9 cellular contexts compared by ENCODE assay signal in the genomic region with DNA sequence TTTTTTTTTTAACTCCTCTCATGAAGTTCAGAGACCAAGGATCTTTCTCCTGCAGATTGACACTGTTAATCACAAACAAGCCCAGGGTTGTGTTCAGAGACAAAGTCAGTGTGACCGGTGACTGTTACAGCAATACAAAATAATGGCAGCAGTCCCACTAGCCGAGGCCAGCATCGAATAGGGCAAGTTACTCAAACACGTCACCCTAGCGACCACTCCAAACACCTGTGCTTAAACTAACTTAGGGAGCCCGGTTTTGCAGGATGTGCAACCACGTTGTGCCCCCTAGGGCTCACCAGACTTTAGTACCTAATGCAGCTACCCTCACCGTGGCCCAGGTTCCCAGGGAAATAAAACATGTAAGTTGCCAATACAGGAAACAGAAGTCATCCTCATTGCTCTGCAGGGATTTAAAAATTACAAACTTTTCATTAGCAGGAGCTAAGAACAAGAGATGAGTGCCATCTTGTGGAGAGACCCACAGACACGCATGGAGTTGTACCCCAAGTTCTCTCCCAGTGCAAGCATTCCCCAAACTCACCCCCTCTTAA. TPM values are rescaled to one million over a fixed set of nuclear protein-coding genes. Genes with fewer than 3 reads are reported as not detected.
DNase-seq lines count a peak whose midpoint lies in the region; ATAC-seq, FAIRE-seq and TF ChIP-seq lines count a peak whose summit lies in the region.
"Had no signal": no experiment of that assay in that cellular context is flagged by ENCODE, and none has a peak within 500 bp of the region (broad histone marks: within the 10 kb centered on the region; RNA-seq: fewer than 3 reads in every experiment).

No MANE protein-coding gene starts in this region.

- H3K27ac ChIP-seq in K562 (ENCODE audit: extremely low read depth, low read depth, low read length) (no peak overlapping the region), kidney (ENCODE audit: low read depth in 2 of 2, low read length in 2 of 2) (no peak overlapping the region), transverse colon (no peak overlapping the region)
- H3K27ac ChIP-seq: BLaER1 had no signal

- no TSS peak for BruUV-seq in K562 (replicated peaks; lab: Mats Ljungman, UMichigan)

- TF ChIP-seq POLR2A in K562 (conservative IDR thresholded peaks at IDR 0.05) = no peak
- TF ChIP-seq POLR2A in transverse colon (IDR thresholded peaks at IDR 0.05) = no peak

- peak in 1 of 2 experiments; percentile 28; a peak in 2 of 4 replicates for TF ChIP-seq RAD21 in K562 (CRISPR knock-in tag; conservative IDR thresholded peaks at IDR 0.05 in 1 of 2, IDR thresholded peaks at IDR 0.05 in 1 of 2)

- no peak overlapping the region for H3K27ac Mint-ChIP-seq in activated CD4-positive, alpha-beta T cell treated with anti-CD3 and anti-CD28 coated beads, Interleukin-2, amount 10 ng/mL, durations not matched to agents 7 days and 5 days
- no peak overlapping the region for H3K27ac Mint-ChIP-seq in activated CD4-positive, alpha-beta T cell treated with anti-CD3 and anti-CD28 coated beads, Interleukin-2, amount 10 ng/mL, durations not matched to agents 24 days and 14 days

- no peak overlapping the region for H3K9ac ChIP-seq in K562 (ENCODE audit: insufficient read depth in 1 of 2, low read depth in 2 of 2, low read length in 2 of 2)
- H3K9ac ChIP-seq in kidney (ENCODE audit: low read length in 2 of 2) = no peak overlapping the region
- H3K9ac ChIP-seq: BLaER1 had no signal

- no peaks in the 10 kb centered on the region for H3K4me1 Mint-ChIP-seq in activated CD4-positive, alpha-beta T cell treated with anti-CD3 and anti-CD28 coated beads, Interleukin-2, amount 10 ng/mL, durations not matched to agents 7 days and 5 days
- no peaks in the 10 kb centered on the region for H3K4me1 Mint-ChIP-seq in activated CD4-positive, alpha-beta T cell treated with anti-CD3 and anti-CD28 coated beads, Interleukin-2, amount 10 ng/mL, durations not matched to agents 24 days and 14 days

- no peak overlapping the region for H3K4me3 Mint-ChIP-seq in activated CD4-positive, alpha-beta T cell treated with anti-CD3 and anti-CD28 coated beads, Interleukin-2, amount 10 ng/mL, durations not matched to agents 7 days and 5 days
- H3K4me3 Mint-ChIP-seq in activated CD4-positive, alpha-beta T cell treated with anti-CD3 and anti-CD28 coated beads, Interleukin-2, amount 10 ng/mL, durations not matched to agents 24 days and 14 days = no peak overlapping the region

- peak; percentile 10 for DNase-seq in activated CD4-positive, alpha-beta T cell treated with anti-CD3 and anti-CD28 coated beads, Interleukin-2, amount 10 ng/mL, durations not matched to agents 7 days and 5 days
- DNase-seq in activated CD4-positive, alpha-beta T cell treated with anti-CD3 and anti-CD28 coated beads, Interleukin-2, amount 10 ng/mL, durations not matched to agents 24 days and 14 days = no peak
- DNase-seq in K562 (ENCODE audit: extremely low read depth in 1 of 4, low spot score in 3 of 4) (no peak), kidney (no peak), transverse colon (no peak), NCI-H2107 (lab: John Stamatoyannopoulos, UW) (no peak)

- no peaks in the 10 kb centered on the region for H3K36me3 Mint-ChIP-seq in activated CD4-positive, alpha-beta T cell treated with anti-CD3 and anti-CD28 coated beads, Interleukin-2, amount 10 ng/mL, durations not matched to agents 7 days and 5 days (ENCODE audit: low read depth)
- no peaks in the 10 kb centered on the region for H3K36me3 Mint-ChIP-seq in activated CD4-positive, alpha-beta T cell treated with anti-CD3 and anti-CD28 coated beads, Interleukin-2, amount 10 ng/mL, durations not matched to agents 24 days and 14 days (ENCODE audit: low read depth)

- intact Hi-C loops in activated CD4-positive, alpha-beta T cell treated with anti-CD3 and anti-CD28 coated beads, Interleukin-2, amount 10 ng/mL, durations not matched to agents 24 days and 14 days (cut with micrococcal nuclease) = loop anchor here (2.0 kb wide), 1 partner anchor 144 kb away; no protein-coding TSS in a partner anchor
- intact Hi-C loops in K562 (cut with micrococcal nuclease) (loop anchor here (5.0 to 10.0 kb wide), 2 partner anchors 88 to 140 kb away; no protein-coding TSS in a partner anchor), kidney (cut with DNase I) (no loop called here), transverse colon (cut with DNase I; ENCODE audit: low total_unique reads) (no loop called here)

- FAIRE-seq in K562 (lab: Jason Lieb, UNC) (no peak), kidney (lab: Jason Lieb, UNC) (no peak)

- TF ChIP-seq EP300 in K562 (IDR thresholded peaks at IDR 0.05; ENCODE audit: low read length) = no peak
- no peak for TF ChIP-seq EP300 in transverse colon (IDR thresholded peaks at IDR 0.05; ENCODE audit: low read depth)

- no peaks in the 10 kb centered on the region for H3K9me3 Mint-ChIP-seq in activated CD4-positive, alpha-beta T cell treated with anti-CD3 and anti-CD28 coated beads, Interleukin-2, amount 10 ng/mL, durations not matched to agents 7 days and 5 days
- H3K9me3 Mint-ChIP-seq in activated CD4-positive, alpha-beta T cell treated with anti-CD3 and anti-CD28 coated beads, Interleukin-2, amount 10 ng/mL, durations not matched to agents 24 days and 14 days = no peaks in the 10 kb centered on the region

- H3K9me3 ChIP-seq in K562 (replicated peaks; ENCODE audit: control insufficient read depth, insufficient read depth, low read depth, low read length) = no peaks in the 10 kb centered on the region
- H3K9me3 ChIP-seq in kidney (ENCODE audit: control insufficient read depth in 1 of 2, low read length in 2 of 2) = no peaks in the 10 kb centered on the region
- no peaks in the 10 kb centered on the region for H3K9me3 ChIP-seq in transverse colon
- H3K9me3 ChIP-seq: BLaER1 had no signal

- H3K79me2 ChIP-seq in K562 (ENCODE audit: control insufficient read depth, insufficient read depth, low read length) = no peaks in the 10 kb centered on the region

- no peak overlapping the region for H3K4me2 ChIP-seq in K562 (ENCODE audit: insufficient read depth, low read length)
- H3K4me2 ChIP-seq: BLaER1 had no signal

- POLR2A ChIA-PET in activated CD4-positive, alpha-beta T cell treated with anti-CD3 and anti-CD28 coated beads, Interleukin-2, amount 10 ng/mL, durations not matched to agents 7 days and 5 days (lab: Charles Lee) = no interaction called here
- POLR2A ChIA-PET in K562 (lab: Yijun Ruan, JAX) = no interaction called here

- H3K4me3 ChIP-seq in K562 = no peak overlapping the region
- no peak overlapping the region for H3K4me3 ChIP-seq in kidney (ENCODE audit: low read length in 2 of 2)
- H3K4me3 ChIP-seq in transverse colon = no peak overlapping the region
- H3K4me3 ChIP-seq: BLaER1 had no signal

- H3K36me3 ChIP-seq in K562 (ENCODE audit: control insufficient read depth, insufficient read depth, low read length) = no peaks in the 10 kb centered on the region
- no peaks in the 10 kb centered on the region for H3K36me3 ChIP-seq in kidney (ENCODE audit: control insufficient read depth in 1 of 2, insufficient read depth in 2 of 2, low read length in 2 of 2)
- H3K36me3 ChIP-seq in transverse colon = no peaks in the 10 kb centered on the region
- H3K36me3 ChIP-seq: BLaER1 had no signal

- peaks cover 4% of the 10 kb centered on the region for H3K9me1 ChIP-seq in K562 (ENCODE audit: control insufficient read depth, insufficient read depth, low read length)

- H2AFZ ChIP-seq in K562 (ENCODE audit: low read depth, low read length) = no peak overlapping the region

- CTCF ChIA-PET in activated CD4-positive, alpha-beta T cell treated with anti-CD3 and anti-CD28 coated beads, Interleukin-2, amount 10 ng/mL, durations not matched to agents 7 days and 5 days (lab: Charles Lee) = interaction anchor here (1.1 to 1.5 kb wide), 4 partner anchors 13 to 139 kb away, joined by 3 to 4 read pairs (median 3); partner anchors contain the start of gene FAM50B
- CTCF ChIA-PET in K562 (lab: Yijun Ruan, JAX; ENCODE audit: low intra/inter-chr PET ratio) = no interaction called here

- 17% methylated on average over 9 of the region's 9 CpGs for WGBS in K562 (ENCODE audit: insufficient coverage, low coverage, missing lambda C conversion rate)
- WGBS in transverse colon (ENCODE audit: low coverage in 1 of 2), 2 donors = 61 to 86% methylated on average over 1 to 9 of the region's 9 CpGs

- in situ Hi-C loops in K562 (cut with MboI) (no loop called here), transverse colon (cut with MboI; ENCODE audit: low pct_ligation_motif_present in 1 of 4, low pct_unique_long_range_greater_than_20kb in 1 of 4, low sequenced_read_pairs in 3 of 4) (no loop called here)

- H4K20me1 ChIP-seq in K562 (replicated peaks; ENCODE audit: control insufficient read depth, insufficient read depth, low read length) = no peaks in the 10 kb centered on the region
- H4K20me1 ChIP-seq: BLaER1 had no signal

- H3K27me3 ChIP-seq in K562 (ENCODE audit: control insufficient read depth in 2 of 2, insufficient read depth in 2 of 2, low read length in 2 of 2) (peaks cover 17 to 46% of the 10 kb centered on the region in 2 experiments), transverse colon (no peaks in the 10 kb centered on the region)
- H3K27me3 ChIP-seq: BLaER1 had no signal

- peaks cover 2% of the 10 kb centered on the region for H3K27me3 Mint-ChIP-seq in activated CD4-positive, alpha-beta T cell treated with anti-CD3 and anti-CD28 coated beads, Interleukin-2, amount 10 ng/mL, durations not matched to agents 7 days and 5 days
- peaks cover 13% of the 10 kb centered on the region for H3K27me3 Mint-ChIP-seq in activated CD4-positive, alpha-beta T cell treated with anti-CD3 and anti-CD28 coated beads, Interleukin-2, amount 10 ng/mL, durations not matched to agents 24 days and 14 days

- H3K4me1 ChIP-seq in K562 (replicated peaks in 1 of 2; ENCODE audit: control insufficient read depth in 2 of 2, insufficient read depth in 2 of 2, low read length in 2 of 2) (no peaks in the 10 kb centered on the region), kidney (ENCODE audit: control insufficient read depth in 1 of 2, insufficient read depth in 1 of 2, low read depth in 1 of 2, low read length in 2 of 2) (no peaks in the 10 kb centered on the region), transverse colon (peaks cover 0 to 26% (median 14%) of the 10 kb centered on the region in 4 donors)

- ATAC-seq in K562 (no peak), GM18870 (IDR thresholded peaks at IDR 0.05; ENCODE audit: unreplicated experiment) (no peak), GM21576 (IDR thresholded peaks at IDR 0.05; ENCODE audit: unreplicated experiment) (no peak)

- TF ChIP-seq CTCF in K562 (IDR thresholded peaks at IDR 0.05 in 2 of 3, conservative IDR thresholded peaks at IDR 0.05 in 1 of 3; ENCODE audit: insufficient read depth in 2 of 3, low read depth in 1 of 3, low read length in 3 of 3) (peak; percentile 10 to 36 (median 23); a peak in 1 of 6 replicates), kidney (IDR thresholded peaks at IDR 0.05; ENCODE audit: borderline replicate concordance, extremely low read depth, insufficient read depth) (peak; percentile 59), transverse colon (IDR thresholded peaks at IDR 0.05) (peak; percentile 24 to 40 (median 32))

RNA-seq across cellular contexts. Expression of gene FAM50B, which starts 38.1 kb away (rescaled TPM):
- 10 to 100 TPM; 12.0 to 12.7 TPM for total RNA-seq in activated CD4-positive, alpha-beta T cell treated with anti-CD3 and anti-CD28 coated beads, Interleukin-2, amount 10 ng/mL, durations not matched to agents 7 days and 5 days
- 9.8 and 10.0 TPM in 2 replicates for total RNA-seq in activated CD4-positive, alpha-beta T cell treated with anti-CD3 and anti-CD28 coated beads, Interleukin-2, amount 10 ng/mL, durations not matched to agents 24 days and 14 days
- total RNA-seq in K562 (2011; cell fraction: chromatin; rRNA removed; ENCODE audit: low replicate concordance) = not detected in 2 replicates
- not detected in 2 replicates for total RNA-seq in K562 (2011; cell fraction: nucleolus; rRNA removed)
- total RNA-seq in K562 (2011; cell fraction: nucleoplasm; rRNA removed) = not detected in 2 replicates
- not detected in 2 replicates for total RNA-seq in K562 (2014; rRNA removed)
- not detected in 2 replicates for total RNA-seq in K562 (2014; rRNA removed; fragmentation: Illumina TruSeq; extraction: Trizol)
- not detected in 2 replicates for total RNA-seq in K562 (2015; rRNA removed; fragmentation: Illumina TruSeq; extraction: Trizol)
- total RNA-seq in K562 (2021) = 0.09 and 0.13 TPM in 2 replicates
- 0.04 and 0.13 TPM in 2 replicates for polyA plus RNA-seq in K562 (2011; rRNA removed)
- 0.12 TPM in 1 of 2 replicates, not detected in the other for polyA plus RNA-seq in K562 (2011; cell fraction: cytosol; rRNA removed)
- polyA plus RNA-seq in K562 (2011; cell fraction: nucleus; rRNA removed) = 0.07 TPM in 1 of 2 replicates, not detected in the other
- 0.07 and 0.11 TPM in 2 replicates for polyA plus RNA-seq in K562 (2012)
- polyA plus RNA-seq in K562 (2014; fragmentation: Illumina TruSeq; extraction: Trizol) = not detected in 2 replicates
- polyA plus RNA-seq in K562 (2014; fragmentation: Nextera tagmentation; extraction: Ambion mirVana) = not detected
- 0.16 TPM in 1 of 2 replicates, not detected in the other for polyA plus RNA-seq in K562 (2014; rRNA removed)
- polyA minus RNA-seq in K562 (2011; rRNA and poly(A)+ RNA removed) = not detected in 2 replicates
- polyA minus RNA-seq in K562 (2011; cell fraction: cytosol; rRNA and poly(A)+ RNA removed) = not detected in 2 replicates
- not detected in 2 replicates for polyA minus RNA-seq in K562 (2011; cell fraction: nucleus; rRNA and poly(A)+ RNA removed)
- total RNA-seq in kidney = 13.2 TPM
- 24.8 TPM for polyA plus RNA-seq in kidney (ENCODE audit: insufficient read depth, low read depth, low replicate concordance)
- total RNA-seq in transverse colon = 1 to 10 TPM in 3 of 4 donors, not detected in 1; 3.4 to 6.4 (median 5.2) TPM

Comparison
In these comparisons a context has a peak if more than half of its experiments do, and no peak if none do; other contexts are left out.
1. intact Hi-C loops: an anchor here in activated CD4-positive, alpha-beta T cell treated with anti-CD3 and anti-CD28 coated beads, Interleukin-2, amount 10 ng/mL, durations not matched to agents 24 days and 14 days (2.0 kb wide) and K562 (5.0 to 10.0 kb wide); none called in kidney and transverse colon.